Comparison of ENCODE assay signal across 1 cellular context in the genomic region with DNA sequence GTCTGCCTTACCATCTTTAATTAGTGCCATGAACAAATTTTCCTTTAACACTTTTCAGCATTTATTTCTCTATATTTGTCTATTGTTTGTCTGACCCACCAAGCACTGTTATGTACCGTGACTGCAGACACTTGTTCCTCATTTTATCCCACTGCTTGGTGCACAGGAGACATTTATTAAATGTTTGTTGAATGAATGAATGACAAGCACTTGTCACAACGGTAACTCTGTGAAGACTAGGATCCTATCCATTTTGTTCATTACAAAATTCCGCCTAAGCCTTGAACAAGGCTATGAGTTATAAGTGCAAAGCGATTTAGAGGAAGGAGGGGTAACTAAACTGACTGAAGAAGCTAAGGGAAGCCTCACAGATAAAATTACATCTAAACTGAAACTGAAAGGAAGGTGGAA.
TF ChIP-seq lines count a peak whose summit lies in the region.

No MANE protein-coding gene starts in this region.

TF ChIP-seq in K562, 482 proteins besides CTCF, POLR2A, EP300 and RAD21 (continued from another document and continues in another):
- no peak for TF ChIP-seq HINFP (tag; conservative IDR thresholded peaks at IDR 0.05; ENCODE audit: low read depth)
- TF ChIP-seq OTX1 (CRISPR knock-in tag; IDR thresholded peaks at IDR 0.05) = no peak
- no peak for TF ChIP-seq WHSC1 (IDR thresholded peaks at IDR 0.05; ENCODE audit: low read length)
- no peak for TF ChIP-seq PHTF2 (CRISPR knock-in tag; IDR thresholded peaks at IDR 0.05)
- TF ChIP-seq HOMEZ (CRISPR knock-in tag; IDR thresholded peaks at IDR 0.05) = no peak
- no peak for TF ChIP-seq KAT7 (CRISPR knock-in tag; IDR thresholded peaks at IDR 0.05; ENCODE audit: borderline replicate concordance)
- TF ChIP-seq STAT6 (CRISPR knock-in tag; IDR thresholded peaks at IDR 0.05) = no peak
- TF ChIP-seq CHD1 (IDR thresholded peaks at IDR 0.05; ENCODE audit: low read length) = no peak
- no peak for TF ChIP-seq PCBP1 (IDR thresholded peaks at IDR 0.05; ENCODE audit: low read depth, low read length, poor library complexity, severe bottlenecking)
- peak; percentile 48; the same call in 1 of the 2 replicates for TF ChIP-seq ZNF3 (CRISPR knock-in tag; IDR thresholded peaks at IDR 0.05)
- TF ChIP-seq SPI1 (IDR thresholded peaks at IDR 0.05; ENCODE audit: borderline replicate concordance, low read depth, low read length) = no peak
- no peak for TF ChIP-seq RAD51 (IDR thresholded peaks at IDR 0.05; ENCODE audit: borderline replicate concordance, low read depth)
- 0 out of 2 replicates have a peak, but pooled peaks have one; percentile 7 for TF ChIP-seq DEAF1 (CRISPR knock-in tag; IDR thresholded peaks at IDR 0.05)
- TF ChIP-seq ZNF584 (CRISPR knock-in tag; IDR thresholded peaks at IDR 0.05; ENCODE audit: low read depth) = no peak
- TF ChIP-seq ZNF407 (IDR thresholded peaks at IDR 0.05; ENCODE audit: low read depth) = peak; percentile 69; the same call in 1 of the 2 replicates
- TF ChIP-seq, protein P1, sequence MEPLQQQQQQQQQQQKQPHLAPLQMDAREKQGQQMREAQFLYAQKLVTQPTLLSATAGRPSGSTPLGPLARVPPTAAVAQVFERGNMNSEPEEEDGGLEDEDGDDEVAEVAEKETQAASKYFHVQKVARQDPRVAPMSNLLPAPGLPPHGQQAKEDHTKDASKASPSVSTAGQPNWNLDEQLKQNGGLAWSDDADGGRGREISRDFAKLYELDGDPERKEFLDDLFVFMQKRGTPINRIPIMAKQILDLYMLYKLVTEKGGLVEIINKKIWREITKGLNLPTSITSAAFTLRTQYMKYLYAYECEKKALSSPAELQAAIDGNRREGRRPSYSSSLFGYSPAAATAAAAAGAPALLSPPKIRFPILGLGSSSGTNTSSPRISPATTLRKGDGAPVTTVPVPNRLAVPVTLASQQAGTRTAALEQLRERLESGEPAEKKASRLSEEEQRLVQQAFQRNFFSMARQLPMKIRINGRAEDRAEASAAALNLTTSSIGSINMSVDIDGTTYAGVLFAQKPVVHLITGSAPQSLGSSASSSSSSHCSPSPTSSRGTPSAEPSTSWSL (CRISPR knock-in tag; IDR thresholded peaks at IDR 0.05; ENCODE audit: borderline replicate concordance) = no peak
- TF ChIP-seq MED1 (CRISPR knock-in tag; IDR thresholded peaks at IDR 0.05; ENCODE audit: borderline replicate concordance) = no peak
- no peak for TF ChIP-seq UBTF (IDR thresholded peaks at IDR 0.05; ENCODE audit: borderline replicate concordance in 1 of 2, low read depth in 2 of 2, low read length in 2 of 2)
- no peak for TF ChIP-seq SAP30 (IDR thresholded peaks at IDR 0.05; ENCODE audit: borderline replicate concordance, insufficient read depth, low read depth, low read length, poor library complexity, severe bottlenecking)
- no peak for TF ChIP-seq CAMTA2 (CRISPR knock-in tag; conservative IDR thresholded peaks at IDR 0.05)
- TF ChIP-seq ZNF24 (IDR thresholded peaks at IDR 0.05) = peak; percentile 92
- TF ChIP-seq HEY1 (CRISPR knock-in tag; IDR thresholded peaks at IDR 0.05; ENCODE audit: borderline replicate concordance) = no peak
- TF ChIP-seq ZNF280B (CRISPR knock-in tag; IDR thresholded peaks at IDR 0.05) = no peak
- TF ChIP-seq, protein P2, sequence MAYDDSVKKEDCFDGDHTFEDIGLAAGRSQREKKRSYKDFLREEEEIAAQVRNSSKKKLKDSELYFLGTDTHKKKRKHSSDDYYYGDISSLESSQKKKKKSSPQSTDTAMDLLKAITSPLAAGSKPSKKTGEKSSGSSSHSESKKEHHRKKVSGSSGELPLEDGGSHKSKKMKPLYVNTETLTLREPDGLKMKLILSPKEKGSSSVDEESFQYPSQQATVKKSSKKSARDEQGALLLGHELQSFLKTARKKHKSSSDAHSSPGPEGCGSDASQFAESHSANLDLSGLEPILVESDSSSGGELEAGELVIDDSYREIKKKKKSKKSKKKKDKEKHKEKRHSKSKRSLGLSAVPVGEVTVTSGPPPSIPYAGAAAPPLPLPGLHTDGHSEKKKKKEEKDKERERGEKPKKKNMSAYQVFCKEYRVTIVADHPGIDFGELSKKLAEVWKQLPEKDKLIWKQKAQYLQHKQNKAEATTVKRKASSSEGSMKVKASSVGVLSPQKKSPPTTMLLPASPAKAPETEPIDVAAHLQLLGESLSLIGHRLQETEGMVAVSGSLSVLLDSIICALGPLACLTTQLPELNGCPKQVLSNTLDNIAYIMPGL (CRISPR knock-in tag; IDR thresholded peaks at IDR 0.05) = no peak
- no peak for TF ChIP-seq STAG1 (CRISPR knock-in tag; IDR thresholded peaks at IDR 0.05; ENCODE audit: borderline replicate concordance)
